ENCODE assay signal across 15 cellular contexts in genomic region chr2:190432567-190433231, GRCh38. TPM values are rescaled to one million over a fixed set of nuclear protein-coding genes. Genes with fewer than 3 reads are reported as not detected.
DNase-seq lines count a peak whose midpoint lies in the region; ATAC-seq and TF ChIP-seq lines count a peak whose summit lies in the region.
"Had no signal": no experiment of that assay in that cellular context is flagged by ENCODE, and none has a peak within 500 bp of the region (broad histone marks: within the 10 kb centered on the region; RNA-seq: fewer than 3 reads in every experiment).

No MANE protein-coding gene starts in this region.

- no peak overlapping the region for H3K9ac ChIP-seq in PC-3 (ENCODE audit: low read length)

- H3K4me3 Mint-ChIP-seq in natural killer cell (no peak overlapping the region), immature natural killer cell (peak overlapping the region in 1 of 5 donors; percentile 0)
- no peak overlapping the region for H3K4me3 Mint-ChIP-seq in natural killer cell treated with Interleukin-12 subunit alpha and Interleukin-12 subunit beta and Interleukin-15 and Interleukin-18, amount 100 ng/mL, for 72 hours
- H3K4me3 Mint-ChIP-seq: WTC11 had no signal

- no peaks in the 10 kb centered on the region for H3K9me2 ChIP-seq in PC-3 (replicated peaks; ENCODE audit: low read length)

- H3K9me3 ChIP-seq in PC-3 (ENCODE audit: low read length) (no peaks in the 10 kb centered on the region), psoas muscle (no peaks in the 10 kb centered on the region)
- H3K9me3 ChIP-seq: testis had no signal

- no peaks in the 10 kb centered on the region for H4K20me1 ChIP-seq in PC-3 (ENCODE audit: low read length)

- H2AFZ ChIP-seq in PC-3 (ENCODE audit: low read length) = no peak overlapping the region

- H3K27ac Mint-ChIP-seq in natural killer cell (peak overlapping the region; percentile 8 to 42), immature natural killer cell (peak overlapping the region in 5 of 6 donors; percentile 9 to 74 (median 52))
- H3K27ac Mint-ChIP-seq in natural killer cell treated with Interleukin-12 subunit alpha and Interleukin-12 subunit beta and Interleukin-15 and Interleukin-18, amount 100 ng/mL, for 72 hours = peak overlapping the region in 1 of 2 donors; percentile 38
- H3K27ac Mint-ChIP-seq: WTC11 had no signal

- POLR2A ChIA-PET in PC-3 (lab: Charles Lee; ENCODE audit: unreplicated experiment) = no interaction called here
- POLR2A ChIA-PET in RWPE1 (lab: Yijun Ruan, JAX; ENCODE audit: low non-redundant PET) = no interaction called here

- no peak for TF ChIP-seq CTCF in natural killer cell (IDR thresholded peaks at IDR 0.05)
- no peak for TF ChIP-seq CTCF in PC-3 (conservative IDR thresholded peaks at IDR 0.05; ENCODE audit: low read depth, low read length)
- TF ChIP-seq CTCF in RWPE1 (conservative IDR thresholded peaks at IDR 0.05; ENCODE audit: low read depth) = no peak
- TF ChIP-seq CTCF in psoas muscle (IDR thresholded peaks at IDR 0.05) = no peak

- H3K4me1 ChIP-seq in PC-3 (ENCODE audit: insufficient read depth, low read length) (no peaks in the 10 kb centered on the region), psoas muscle (no peaks in the 10 kb centered on the region)
- H3K4me1 ChIP-seq: testis had no signal

- H3K36me3 Mint-ChIP-seq in natural killer cell = peaks cover 17% of the 10 kb centered on the region
- peaks cover 8% of the 10 kb centered on the region for H3K36me3 Mint-ChIP-seq in natural killer cell treated with Interleukin-12 subunit alpha and Interleukin-12 subunit beta and Interleukin-15 and Interleukin-18, amount 100 ng/mL, for 72 hours
- peaks cover 10 to 21% (median 20%) of the 10 kb centered on the region in 3 donors for H3K36me3 Mint-ChIP-seq in immature natural killer cell

- H3K4me1 Mint-ChIP-seq in natural killer cell (peaks cover 41 to 42% of the 10 kb centered on the region in 2 donors), immature natural killer cell (peaks cover 54 to 68% of the 10 kb centered on the region in 2 donors)
- peaks cover 32 to 40% of the 10 kb centered on the region in 2 donors for H3K4me1 Mint-ChIP-seq in natural killer cell treated with Interleukin-12 subunit alpha and Interleukin-12 subunit beta and Interleukin-15 and Interleukin-18, amount 100 ng/mL, for 72 hours (ENCODE audit: low read depth in 2 of 2)
- H3K4me1 Mint-ChIP-seq: WTC11 had no signal

- no peaks in the 10 kb centered on the region for H3K9me3 Mint-ChIP-seq in natural killer cell
- H3K9me3 Mint-ChIP-seq in natural killer cell treated with Interleukin-12 subunit alpha and Interleukin-12 subunit beta and Interleukin-15 and Interleukin-18, amount 100 ng/mL, for 72 hours = no peaks in the 10 kb centered on the region
- H3K9me3 Mint-ChIP-seq in immature natural killer cell = no peaks in the 10 kb centered on the region

- no TSS peak for BruUV-seq in PC-3 (replicated peaks; lab: Mats Ljungman, UMichigan)

- peak in 1 of 3 donors; percentile 44 for ATAC-seq in natural killer cell
- ATAC-seq in natural killer cell treated with Interleukin-12 subunit alpha and Interleukin-12 subunit beta and Interleukin-15 and Interleukin-18, amount 100 ng/mL, for 72 hours = no peak
- peak; percentile 55 for ATAC-seq in PC-3
- no peak for ATAC-seq in psoas muscle
- no peak for ATAC-seq in GM21786 (IDR thresholded peaks at IDR 0.05; ENCODE audit: unreplicated experiment)
- ATAC-seq: Panc1, WTC11 had no signal

- intact Hi-C loops in natural killer cell (cut with micrococcal nuclease) = no loop called here
- intact Hi-C loops in PC-3 (cut with micrococcal nuclease) = no loop called here
- intact Hi-C loops in psoas muscle (cut with DNase I) = no loop called here

- H3K27ac ChIP-seq in PC-3 (ENCODE audit: low read length) (no peak overlapping the region), RWPE1 (no peak overlapping the region), psoas muscle (no peak overlapping the region)
- H3K27ac ChIP-seq: testis had no signal

- DNase-seq in natural killer cell (no peak), PC-3 (no peak), immature natural killer cell (no peak), RWPE1 (ENCODE audit: low spot score) (no peak), psoas muscle (no peak), SW 1271 (lab: John Stamatoyannopoulos, UW) (no peak)
- DNase-seq in natural killer cell treated with Interleukin-12 subunit alpha and Interleukin-12 subunit beta and Interleukin-15 and Interleukin-18, amount 100 ng/mL, for 72 hours (ENCODE audit: low spot score) = no peak
- DNase-seq: activated T-cell treated with anti-CD3 and anti-CD28 coated beads, Interleukin-2, amount 50 U/mL, for 48 hours; DMS53; midbrain; NCI-H226; testis had no signal

- 67 to 77% (median 72%) methylated on average over 5 of the region's 5 CpGs for WGBS in psoas muscle, 3 donors

- H3F3A ChIP-seq in PC-3 (ENCODE audit: low read length, unreplicated experiment) = no peaks in the 10 kb centered on the region

- CTCF ChIA-PET in PC-3 (lab: Charles Lee) (no interaction called here), RWPE1 (lab: Yijun Ruan, JAX) (no interaction called here)

- no peak overlapping the region for H3K4me2 ChIP-seq in PC-3 (ENCODE audit: low read length)

- H3K4me3 ChIP-seq in PC-3 (ENCODE audit: low read length) = no peak overlapping the region
- no peak overlapping the region for H3K4me3 ChIP-seq in psoas muscle
- H3K4me3 ChIP-seq: testis had no signal

- no peaks in the 10 kb centered on the region; the same call in none of the 2 replicates for H3K36me3 ChIP-seq in PC-3 (ENCODE audit: low read depth, low read length)
- H3K36me3 ChIP-seq in psoas muscle (ENCODE audit: insufficient read depth in 1 of 2, low read depth in 1 of 2) = peaks cover 2% of the 10 kb centered on the region in 2 donors

- H3K79me2 ChIP-seq in PC-3 (ENCODE audit: low read length) = no peaks in the 10 kb centered on the region

- H3K27me3 Mint-ChIP-seq in natural killer cell (ENCODE audit: low read depth in 2 of 2) (no peaks in the 10 kb centered on the region), immature natural killer cell (ENCODE audit: low read depth in 3 of 3) (peaks cover 0 to 3% (median 2%) of the 10 kb centered on the region in 3 donors)
- H3K27me3 Mint-ChIP-seq in natural killer cell treated with Interleukin-12 subunit alpha and Interleukin-12 subunit beta and Interleukin-15 and Interleukin-18, amount 100 ng/mL, for 72 hours = no peaks in the 10 kb centered on the region

- H3K27me3 ChIP-seq in PC-3 (ENCODE audit: low read length) (no peaks in the 10 kb centered on the region), psoas muscle (ENCODE audit: insufficient read depth in 3 of 3, low read length in 2 of 3) (no peaks in the 10 kb centered on the region)
- H3K27me3 ChIP-seq: testis had no signal

RNA-seq across cellular contexts. Expression of gene MFSD6, which starts 24.5 kb away (rescaled TPM):
- total RNA-seq in natural killer cell = 10 to 100 TPM; 36.7 to 50.5 (median 48.0) TPM
- 10 to 100 TPM; 44.9 to 48.1 TPM for total RNA-seq in natural killer cell treated with Interleukin-12 subunit alpha and Interleukin-12 subunit beta and Interleukin-15 and Interleukin-18, amount 100 ng/mL, for 72 hours
- 20.9 and 23.0 TPM in 2 replicates for total RNA-seq in PC-3 (2014; rRNA removed)
- 10 to 100 TPM in 1 of 3 donors, 1 to 10 TPM in 2; 7.3 to 35.1 (median 8.5) TPM for polyA plus RNA-seq in immature natural killer cell
- 1 to 10 TPM; 4.0 to 9.4 (median 5.2) TPM for total RNA-seq in psoas muscle
- 1 to 10 TPM; 2.6 to 5.5 (median 4.0) TPM for polyA plus RNA-seq in psoas muscle
